8 cellular contexts compared by ENCODE assay signal in genomic region chr9:134895849-134896833, GRCh38. TPM values are rescaled to one million over a fixed set of nuclear protein-coding genes. Genes with fewer than 3 reads are reported as not detected.
DNase-seq lines count a peak whose midpoint lies in the region; ATAC-seq and TF ChIP-seq lines count a peak whose summit lies in the region.

No MANE protein-coding gene starts in this region.

- no peaks in the 10 kb centered on the region for H3K27me3 ChIP-seq in dorsolateral prefrontal cortex

- intact Hi-C loops in dorsolateral prefrontal cortex (cut with DNase I), result no loop called here
- intact Hi-C loops in left colon (cut with DNase I, micrococcal nuclease), result no loop called here

- peak overlapping the region; percentile 60 for H3K27ac ChIP-seq in C4-2B
- peak overlapping the region in 37 of 59 donors; percentile 0 to 80 (median 48) for H3K27ac ChIP-seq in dorsolateral prefrontal cortex

- no peak for TF ChIP-seq CTCF in C4-2B (conservative IDR thresholded peaks at IDR 0.05)
- TF ChIP-seq CTCF in dorsolateral prefrontal cortex (IDR thresholded peaks at IDR 0.05 in 54 of 56, conservative IDR thresholded peaks at IDR 0.05 in 2 of 56; ENCODE audit: low read depth in 1 of 56, partially characterized antibody in 56 of 56), result no peak
- TF ChIP-seq CTCF in omental fat pad (IDR thresholded peaks at IDR 0.05), result no peak

- peak; percentile 62 for ATAC-seq in omental fat pad (ENCODE audit: low FRiP score)
- no peak for ATAC-seq in left colon
- no peak for ATAC-seq in HG02588 (IDR thresholded peaks at IDR 0.05; ENCODE audit: unreplicated experiment)

- DNase-seq in NCI-H524 treated with DMSO at 0.1 percent for 48 hours (lab: John Stamatoyannopoulos, UW) (peak; percentile 99), dorsolateral prefrontal cortex (peak in 5 of 10 donors; percentile 30 to 55 (median 44)), omental fat pad (ENCODE audit: low spot score) (no peak), left colon (no peak)
- no peak for DNase-seq in effector CD4-positive, alpha-beta T cell
- DNase-seq in activated CD4-positive, alpha-beta T cell treated with anti-CD3 and anti-CD28 coated beads, Interleukin-2, amount 50 U/mL, for 1 hour, result no peak

- no peak overlapping the region for H3K4me3 ChIP-seq in dorsolateral prefrontal cortex

RNA-seq across cellular contexts. Expression of gene FCN2, which starts 15.5 kb away (rescaled TPM):
- total RNA-seq in dorsolateral prefrontal cortex (1 to 10 TPM in 1 of 120 experiments, under 1 TPM in 10, not detected in 109; 0.50 to 2.7 (median 0.63) TPM), omental fat pad (1 to 10 TPM in 1 of 4 donors, under 1 TPM in 1, not detected in 2; 0.84 to 2.6 TPM), left colon (not detected)

RNA-seq across cellular contexts. Expression of gene FCN1, which starts 21.6 kb away (rescaled TPM):
- total RNA-seq in dorsolateral prefrontal cortex (10 to 100 TPM in 2 of 120 experiments, 1 to 10 TPM in 48, under 1 TPM in 55, not detected in 15; 0.12 to 13.4 (median 0.91) TPM), omental fat pad (10 to 100 TPM in 2 of 4 donors, 1 to 10 TPM in 2; 1.3 to 27.0 (median 10.9) TPM), left colon (under 1 TPM; 0.92 to 0.95 TPM)
